Comparison of ENCODE assay signal across 28 cellular contexts in the genomic region with DNA sequence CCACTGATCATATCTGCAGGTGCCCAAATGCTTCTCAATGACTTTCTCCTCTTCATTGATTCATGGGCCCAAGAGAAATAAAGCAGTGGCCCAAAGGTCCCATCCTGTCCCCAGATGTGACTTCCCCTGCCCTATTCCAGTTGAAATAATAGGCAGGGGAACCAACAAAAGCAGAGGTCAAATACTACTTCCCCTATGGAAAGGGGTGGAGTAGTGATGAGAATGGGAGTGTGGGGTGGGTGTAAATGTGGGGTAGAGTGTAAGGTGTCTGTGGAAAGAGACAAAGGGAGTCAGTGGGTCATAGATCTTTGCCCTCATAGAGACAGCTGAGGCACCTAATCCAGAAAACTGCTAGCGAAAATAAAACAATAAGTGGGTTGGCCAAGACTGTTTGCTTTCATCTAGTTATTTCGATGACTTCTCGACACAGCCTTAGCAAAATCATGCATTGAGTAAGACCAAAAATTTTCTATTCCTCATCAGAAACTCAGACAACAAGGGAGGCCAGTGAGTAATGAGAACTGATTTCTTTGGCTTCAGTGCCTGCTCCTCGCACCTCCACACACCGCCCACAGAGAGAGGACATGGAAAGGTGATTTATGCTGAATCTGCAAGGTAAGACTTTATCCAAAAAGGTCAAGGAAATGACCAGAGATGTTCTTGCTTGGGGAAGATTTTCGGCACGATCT. TPM values are rescaled to one million over a fixed set of nuclear protein-coding genes. Genes with fewer than 3 reads are reported as not detected.
"Had no signal": no experiment of that assay in that cellular context is flagged by ENCODE, and none has a peak within 500 bp of the region (broad histone marks: within the 10 kb centered on the region; RNA-seq: fewer than 3 reads in every experiment).

No MANE protein-coding gene starts in this region.

- H3K4me1 ChIP-seq: gastrocnemius medialis, heart left ventricle, transverse colon had no signal

- H3K36me3 Mint-ChIP-seq: activated CD4-positive, alpha-beta memory T cell treated with anti-CD3 and anti-CD28 coated beads for 36 hours; activated naive CD4-positive, alpha-beta T cell treated with anti-CD3 and anti-CD28 coated beads, Interleukin-2, amount 50 U/mL, for 72 hours; brain; memory B cell; naive thymus-derived CD8-positive, alpha-beta T cell had no signal

- H3K27ac Mint-ChIP-seq: activated CD4-positive, alpha-beta memory T cell treated with anti-CD3 and anti-CD28 coated beads for 36 hours; activated CD8-positive, alpha-beta memory T cell treated with anti-CD3 and anti-CD28 coated beads, Interleukin-2, amount 10 ng/mL, durations not matched to agents 7 days and 5 days; effector memory CD8-positive, alpha-beta T cell; memory B cell; naive thymus-derived CD8-positive, alpha-beta T cell had no signal

- H3K4me3 ChIP-seq: gastrocnemius medialis, heart left ventricle, transverse colon had no signal

- H3K36me3 ChIP-seq: gastrocnemius medialis, heart left ventricle, neutrophil, transverse colon had no signal

- H3K27me3 ChIP-seq: gastrocnemius medialis, heart left ventricle, neutrophil, transverse colon had no signal

- H3K4me3 Mint-ChIP-seq: activated CD4-positive, alpha-beta memory T cell treated with anti-CD3 and anti-CD28 coated beads for 36 hours; activated CD8-positive, alpha-beta memory T cell treated with anti-CD3 and anti-CD28 coated beads, Interleukin-2, amount 10 ng/mL, durations not matched to agents 7 days and 5 days; brain; effector memory CD8-positive, alpha-beta T cell; memory B cell; naive thymus-derived CD8-positive, alpha-beta T cell had no signal

- ATAC-seq: activated CD8-positive, alpha-beta memory T cell treated with anti-CD3 and anti-CD28 coated beads, Interleukin-2, amount 10 ng/mL, durations not matched to agents 7 days and 5 days; effector memory CD8-positive, alpha-beta T cell; gastrocnemius medialis; heart left ventricle; left lobe of liver; naive thymus-derived CD8-positive, alpha-beta T cell had no signal

- H3K27ac ChIP-seq: epithelial cell of prostate, gastrocnemius medialis, heart left ventricle, neutrophil, transverse colon, VCaP had no signal

- DNase-seq: activated CD4-positive, alpha-beta memory T cell treated with anti-CD3 and anti-CD28 coated beads for 36 hours; activated CD4-positive, alpha-beta T cell treated with anti-CD3 and anti-CD28 coated beads for 1 hour; activated CD8-positive, alpha-beta memory T cell treated with anti-CD3 and anti-CD28 coated beads, Interleukin-2, amount 10 ng/mL, durations not matched to agents 7 days and 5 days; activated effector memory CD4-positive, alpha-beta T cell treated with anti-CD3 and anti-CD28 coated beads, Interleukin-2, amount 50 U/mL, for 16 hours; activated T-cell treated with anti-CD3 and anti-CD28 coated beads, Interleukin-2, amount 50 U/mL, for 1 hour; amniotic stem cell; cerebellar nuclear complex; dermis blood vessel endothelial cell; effector memory CD8-positive, alpha-beta T cell; gastrocnemius medialis; heart left ventricle; naive thymus-derived CD8-positive, alpha-beta T cell; stimulated activated CD4-positive, alpha-beta T cell treated with anti-CD3 and anti-CD28 coated beads, Interleukin-15, amount 100 ng/mL, for 24 hours; stimulated activated CD4-positive, alpha-beta T cell treated with anti-CD3 and anti-CD28 coated beads, Interleukin-4, amount 100 ng/mL, for 1 hour; stimulated activated naive CD4-positive, alpha-beta T cell; transverse colon had no signal

- H3K9me3 Mint-ChIP-seq: activated CD4-positive, alpha-beta memory T cell treated with anti-CD3 and anti-CD28 coated beads for 36 hours; activated naive CD4-positive, alpha-beta T cell treated with anti-CD3 and anti-CD28 coated beads, Interleukin-2, amount 50 U/mL, for 72 hours; brain; effector memory CD8-positive, alpha-beta T cell; memory B cell had no signal

- H3K9me3 ChIP-seq: gastrocnemius medialis, heart left ventricle, neutrophil, transverse colon had no signal

RNA-seq across cellular contexts. Expression of a gene that starts 10.9 kb away (rescaled TPM):
- total RNA-seq: dermis blood vessel endothelial cell; fibroblast of lung; gastrocnemius medialis; heart left ventricle; left lobe of liver; mucosa of gallbladder; naive thymus-derived CD8-positive, alpha-beta T cell; posterior vena cava; skeletal muscle tissue; subcutaneous adipose tissue; transverse colon had no signal
- polyA plus RNA-seq: fibroblast of lung; heart left ventricle; naive thymus-derived CD8-positive, alpha-beta T cell had no signal

RNA-seq across cellular contexts. Expression of a gene that starts 38.7 kb away (rescaled TPM):
- total RNA-seq: dermis blood vessel endothelial cell; fibroblast of lung; gastrocnemius medialis; heart left ventricle; left lobe of liver; mucosa of gallbladder; naive thymus-derived CD8-positive, alpha-beta T cell; posterior vena cava; skeletal muscle tissue; subcutaneous adipose tissue; transverse colon had no signal
- polyA plus RNA-seq: fibroblast of lung, heart left ventricle had no signal
